ENCODE assay signal across 10 cellular contexts in the genomic region with DNA sequence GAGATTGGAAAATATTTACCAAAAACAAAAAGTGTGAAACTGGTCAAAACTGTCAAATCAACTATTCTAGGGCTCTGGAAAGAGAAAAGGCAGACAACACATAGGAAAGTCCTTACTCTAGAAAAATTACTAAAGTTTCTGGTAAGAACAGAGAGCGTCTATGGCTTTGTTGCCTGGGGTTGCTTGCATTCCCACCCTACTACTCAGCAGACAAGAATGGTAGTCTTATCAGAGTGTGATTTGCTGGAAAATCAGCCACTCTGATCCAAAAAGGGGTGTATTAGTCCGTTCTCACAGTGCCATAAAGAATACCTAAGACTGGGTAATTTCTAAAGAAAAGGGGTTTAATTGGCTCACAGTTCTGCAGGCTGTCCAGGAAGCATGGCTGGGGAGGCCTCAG. TPM values are rescaled to one million over a fixed set of nuclear protein-coding genes. Genes with fewer than 3 reads are reported as not detected.
"Had no signal": no experiment of that assay in that cellular context is flagged by ENCODE, and none has a peak within 500 bp of the region (broad histone marks: within the 10 kb centered on the region; RNA-seq: fewer than 3 reads in every experiment).

No MANE protein-coding gene starts in this region.

- ATAC-seq: HCT116, K562 had no signal

- H3K4me1 ChIP-seq: HAP-1 had no signal

- H3K9me3 ChIP-seq: HAP-1 had no signal

- DNase-seq: GM23248, GOT3, H7, HFFc6, IMR-90 had no signal

- H3K4me3 ChIP-seq: GM23248, HAP-1, K562 had no signal

- H3K27ac ChIP-seq: GM23248 had no signal

- H3K9ac ChIP-seq: GM23248 had no signal

- H3K4me3 Mint-ChIP-seq: HFFc6 had no signal

- FAIRE-seq: HTR-8/SVneo, K562 had no signal

- H2AFZ ChIP-seq: GM23248 had no signal

- H3K9me3 Mint-ChIP-seq: HFFc6 had no signal

- H3K27ac Mint-ChIP-seq: HFFc6 had no signal

- H3K36me3 ChIP-seq: HAP-1 had no signal

RNA-seq across cellular contexts. Expression of a gene that starts 50.3 kb away (rescaled TPM):
- total RNA-seq: GM23248, HFFc6, HT-29, IMR-90, K562 had no signal
